Comparison of ENCODE assay signal across 21 cellular contexts in the genomic region with DNA sequence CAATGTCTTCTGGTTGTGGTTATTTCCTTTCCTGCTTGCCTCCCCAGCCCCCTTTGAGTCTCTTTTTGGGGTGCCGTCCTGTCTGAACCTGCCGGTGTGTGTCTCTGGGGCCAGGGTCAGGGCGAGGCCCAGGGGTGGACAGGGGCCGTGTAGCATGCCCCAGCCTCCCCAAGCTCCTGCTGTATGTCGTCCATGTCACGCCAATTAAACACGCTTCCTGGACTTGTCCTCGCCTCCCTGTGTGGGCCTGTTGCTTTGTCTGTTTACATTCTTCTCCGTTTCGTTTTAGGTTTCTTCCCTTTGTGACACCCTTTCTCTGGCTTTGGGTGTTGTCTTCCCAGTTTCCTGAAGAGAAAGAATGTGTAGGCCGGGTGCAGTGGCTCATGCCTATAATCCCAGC. TPM values are rescaled to one million over a fixed set of nuclear protein-coding genes. Genes with fewer than 3 reads are reported as not detected.
DNase-seq lines count a peak whose midpoint lies in the region; ATAC-seq and TF ChIP-seq lines count a peak whose summit lies in the region.
"Had no signal": no experiment of that assay in that cellular context is flagged by ENCODE, and none has a peak within 500 bp of the region (broad histone marks: within the 10 kb centered on the region; RNA-seq: fewer than 3 reads in every experiment).

No MANE protein-coding gene starts in this region.

- no peak overlapping the region for H3K27ac Mint-ChIP-seq in natural killer cell treated with Interleukin-12 subunit alpha and Interleukin-12 subunit beta and Interleukin-15 and Interleukin-18, amount 100 ng/mL, for 72 hours
- no peak overlapping the region for H3K27ac Mint-ChIP-seq in natural killer cell
- no peak overlapping the region for H3K27ac Mint-ChIP-seq in Calu3 (ENCODE audit: unreplicated experiment)
- H3K27ac Mint-ChIP-seq in CD14-positive monocyte, result no peak overlapping the region
- H3K27ac Mint-ChIP-seq: activated naive CD4-positive, alpha-beta T cell treated with anti-CD3 and anti-CD28 coated beads for 36 hours; progenitor cell of endocrine pancreas had no signal

- BruUV-seq in Calu3 (replicated peaks; lab: Mats Ljungman, UMichigan), result no TSS peak

- no peak overlapping the region for H3K18ac ChIP-seq in neuronal stem cell (ENCODE audit: low read length)

- peaks cover 0 to 29% (median 0%) of the 10 kb centered on the region in 3 donors for H3K36me3 ChIP-seq in esophagus squamous epithelium
- peaks cover 17 to 31% of the 10 kb centered on the region in 2 donors for H3K36me3 ChIP-seq in neuronal stem cell (replicated peaks in 1 of 2; ENCODE audit: control insufficient read depth in 2 of 2, insufficient read depth in 2 of 2, low read length in 2 of 2)
- H3K36me3 ChIP-seq: colonic mucosa had no signal

- no peak overlapping the region for H3K23ac ChIP-seq in neuronal stem cell (ENCODE audit: low read depth, low read length, poor library complexity)

- no peaks in the 10 kb centered on the region for H3K9me3 Mint-ChIP-seq in natural killer cell treated with Interleukin-12 subunit alpha and Interleukin-12 subunit beta and Interleukin-15 and Interleukin-18, amount 100 ng/mL, for 72 hours
- H3K9me3 Mint-ChIP-seq in natural killer cell, result no peaks in the 10 kb centered on the region
- H3K9me3 Mint-ChIP-seq in Calu3 (ENCODE audit: low read depth, unreplicated experiment), result no peaks in the 10 kb centered on the region
- peaks cover 0 to 2% (median 0%) of the 10 kb centered on the region in 7 donors for H3K9me3 Mint-ChIP-seq in CD14-positive monocyte
- H3K9me3 Mint-ChIP-seq: activated naive CD4-positive, alpha-beta T cell treated with anti-CD3 and anti-CD28 coated beads for 36 hours had no signal

- no peak overlapping the region for H2BK15ac ChIP-seq in neuronal stem cell (ENCODE audit: low read length)

- H3K4me3 ChIP-seq in esophagus squamous epithelium (no peak overlapping the region), neuronal stem cell (ENCODE audit: low read length in 2 of 2) (no peak overlapping the region)
- H3K4me3 ChIP-seq: colonic mucosa, smooth muscle cell, suprapubic skin had no signal

- no peak overlapping the region for H3K4me2 ChIP-seq in neuronal stem cell (ENCODE audit: insufficient read depth, low read length, poor library complexity, severe bottlenecking)
- H3K4me2 ChIP-seq: smooth muscle cell had no signal

- peaks cover 9 to 48% (median 26%) of the 10 kb centered on the region in 3 donors for H3K4me1 ChIP-seq in esophagus squamous epithelium
- peaks cover 0 to 14% of the 10 kb centered on the region in 2 donors for H3K4me1 ChIP-seq in neuronal stem cell (ENCODE audit: control insufficient read depth in 2 of 2, insufficient read depth in 1 of 2, low read depth in 1 of 2, low read length in 2 of 2)
- H3K4me1 ChIP-seq: colonic mucosa had no signal

- H2BK120ac ChIP-seq in neuronal stem cell (ENCODE audit: low read depth, low read length), result no peak overlapping the region

- no peak overlapping the region for H4K8ac ChIP-seq in neuronal stem cell (ENCODE audit: low read depth, low read length)

- peak overlapping the region; percentile 53 for H3K9ac ChIP-seq in neuronal stem cell (ENCODE audit: low read depth, low read length, poor library complexity)

- H3K4ac ChIP-seq in neuronal stem cell (ENCODE audit: low read length), result no peak overlapping the region

- H3K79me1 ChIP-seq in neuronal stem cell (ENCODE audit: low read depth, low read length), result no peaks in the 10 kb centered on the region

- TF ChIP-seq POLR2A in esophagus squamous epithelium (IDR thresholded peaks at IDR 0.05), result no peak

- H3K36me3 Mint-ChIP-seq in natural killer cell treated with Interleukin-12 subunit alpha and Interleukin-12 subunit beta and Interleukin-15 and Interleukin-18, amount 100 ng/mL, for 72 hours, result no peaks in the 10 kb centered on the region
- H3K36me3 Mint-ChIP-seq in natural killer cell (no peaks in the 10 kb centered on the region), Calu3 (ENCODE audit: insufficient read depth, unreplicated experiment) (no peaks in the 10 kb centered on the region), CD14-positive monocyte (no peaks in the 10 kb centered on the region)
- H3K36me3 Mint-ChIP-seq: naive B cell had no signal

- peaks cover 23 to 26% of the 10 kb centered on the region in 2 donors for H3K4me1 Mint-ChIP-seq in natural killer cell treated with Interleukin-12 subunit alpha and Interleukin-12 subunit beta and Interleukin-15 and Interleukin-18, amount 100 ng/mL, for 72 hours (ENCODE audit: low read depth in 2 of 2)
- H3K4me1 Mint-ChIP-seq in natural killer cell, result peaks cover 11 to 15% of the 10 kb centered on the region in 2 donors
- no peaks in the 10 kb centered on the region for H3K4me1 Mint-ChIP-seq in Calu3 (ENCODE audit: low read depth, unreplicated experiment)
- peaks cover 13% of the 10 kb centered on the region for H3K4me1 Mint-ChIP-seq in CD14-positive monocyte

- H3K27ac ChIP-seq in esophagus squamous epithelium (peak overlapping the region; percentile 60 to 85 (median 74)), neuronal stem cell (replicated peaks; ENCODE audit: low read length) (no peak overlapping the region)
- H3K27ac ChIP-seq: C4-2B, colonic mucosa, suprapubic skin had no signal

- intact Hi-C loops in natural killer cell (cut with micrococcal nuclease), result loop anchor here (10.0 kb wide), 1 partner anchor 62 kb away; the partner anchor contains the start of gene NCS1
- intact Hi-C loops in esophagus squamous epithelium (cut with DNase I), result loop anchor here (2.0 to 10.0 kb wide), 2 partner anchors 128 to 352 kb away; no protein-coding TSS in a partner anchor
- intact Hi-C loops in Calu3 (cut with micrococcal nuclease; ENCODE audit: unreplicated experiment), result no loop called here
- intact Hi-C loops in CD14-positive monocyte (cut with micrococcal nuclease), result loop anchor here in 1 of 2 donors (10.0 kb wide), 1 partner anchor 352 kb away; no protein-coding TSS in a partner anchor

- no peak overlapping the region for H4K91ac ChIP-seq in neuronal stem cell (ENCODE audit: low read depth, low read length, poor library complexity)

- CTCF ChIA-PET in Calu3 (lab: Charles Lee), result interaction anchor here (0.7 kb wide), 1 partner anchor 91 kb away, joined by 3 read pairs; no protein-coding TSS in a partner anchor

- no peak overlapping the region for H2BK5ac ChIP-seq in neuronal stem cell (ENCODE audit: low read length)

- WGBS in esophagus squamous epithelium, 2 donors, result 20 to 45% methylated on average over 11 of the region's 11 CpGs
- WGBS in neuronal stem cell (ENCODE audit: extremely low coverage in 2 of 2, insufficient read length in 2 of 2, insufficient replicate concordance in 1 of 2), 2 donors, result no CpG with 5 or more reads among the region's 11 CpGs

- H3K27me3 Mint-ChIP-seq in natural killer cell treated with Interleukin-12 subunit alpha and Interleukin-12 subunit beta and Interleukin-15 and Interleukin-18, amount 100 ng/mL, for 72 hours, result no peaks in the 10 kb centered on the region
- H3K27me3 Mint-ChIP-seq in natural killer cell (ENCODE audit: low read depth in 2 of 2) (no peaks in the 10 kb centered on the region), Calu3 (ENCODE audit: unreplicated experiment) (no peaks in the 10 kb centered on the region), CD14-positive monocyte (ENCODE audit: low read depth in 3 of 3) (peaks cover 2 to 6% (median 4%) of the 10 kb centered on the region in 3 donors)
- H3K27me3 Mint-ChIP-seq: progenitor cell of endocrine pancreas had no signal

- TF ChIP-seq CTCF in natural killer cell (IDR thresholded peaks at IDR 0.05) (no peak), esophagus squamous epithelium (IDR thresholded peaks at IDR 0.05) (no peak), Calu3 (IDR thresholded peaks at IDR 0.05; ENCODE audit: unreplicated experiment) (no peak), CD14-positive monocyte (IDR thresholded peaks at IDR 0.05) (no peak)

- no peak overlapping the region for H2BK12ac ChIP-seq in neuronal stem cell (ENCODE audit: low read length)

- H3K9me3 ChIP-seq in esophagus squamous epithelium (no peaks in the 10 kb centered on the region), neuronal stem cell (replicated peaks in 1 of 2; ENCODE audit: control insufficient read depth in 2 of 2, insufficient read depth in 1 of 2, low read depth in 1 of 2, low read length in 2 of 2) (peaks cover 0 to 1% of the 10 kb centered on the region in 2 donors)
- H3K9me3 ChIP-seq: colonic mucosa, suprapubic skin had no signal

- no peak overlapping the region for H2AK5ac ChIP-seq in neuronal stem cell (ENCODE audit: low read depth, low read length)

- no peak for DNase-seq in natural killer cell treated with Interleukin-12 subunit alpha and Interleukin-12 subunit beta and Interleukin-15 and Interleukin-18, amount 100 ng/mL, for 72 hours (ENCODE audit: low spot score)
- DNase-seq in natural killer cell (no peak), esophagus squamous epithelium (lab: John Stamatoyannopoulos, UW) (no peak), neuronal stem cell (ENCODE audit: low spot score) (no peak), Calu3 (no peak), CD14-positive monocyte (ENCODE audit: low spot score) (no peak)
- DNase-seq: activated CD4-positive, alpha-beta T cell treated with anti-CD3 and anti-CD28 coated beads, Interleukin-2, amount 50 U/mL, for 1 hour; activated naive CD4-positive, alpha-beta T cell treated with anti-CD3 and anti-CD28 coated beads for 36 hours; colonic mucosa; DMS153; naive B cell; NCI-H1694; NK-92 treated with Interleukin-12 subunit alpha and Interleukin-12 subunit beta, amount 100 ng/mL, for 24 hours; stimulated activated CD4-positive, alpha-beta T cell treated with anti-CD3 and anti-CD28 coated beads, Interleukin-4, amount 100 ng/mL, for 4 hours; SW 1271 had no signal

- H3K14ac ChIP-seq in neuronal stem cell (ENCODE audit: low read length), result no peak overlapping the region

- no peak for ATAC-seq in natural killer cell treated with Interleukin-12 subunit alpha and Interleukin-12 subunit beta and Interleukin-15 and Interleukin-18, amount 100 ng/mL, for 72 hours
- ATAC-seq in natural killer cell (no peak), GM18511 (IDR thresholded peaks at IDR 0.05; ENCODE audit: unreplicated experiment) (no peak), GM21423 (IDR thresholded peaks at IDR 0.05; ENCODE audit: unreplicated experiment) (no peak)

- H2AFZ ChIP-seq in neuronal stem cell (ENCODE audit: low read length), result no peak overlapping the region

- H3K4me3 Mint-ChIP-seq in natural killer cell treated with Interleukin-12 subunit alpha and Interleukin-12 subunit beta and Interleukin-15 and Interleukin-18, amount 100 ng/mL, for 72 hours, result peak overlapping the region; percentile 6
- H3K4me3 Mint-ChIP-seq in natural killer cell (no peak overlapping the region), Calu3 (ENCODE audit: low read depth, unreplicated experiment) (no peak overlapping the region), CD14-positive monocyte (no peak overlapping the region)
- H3K4me3 Mint-ChIP-seq: activated naive CD4-positive, alpha-beta T cell treated with anti-CD3 and anti-CD28 coated beads for 36 hours had no signal

- no peaks in the 10 kb centered on the region for H3K27me3 ChIP-seq in esophagus squamous epithelium
- no peaks in the 10 kb centered on the region for H3K27me3 ChIP-seq in neuronal stem cell (ENCODE audit: control insufficient read depth in 3 of 3, insufficient read depth in 3 of 3, low read depth in 1 of 3, low read length in 3 of 3)
- H3K27me3 ChIP-seq: colonic mucosa, suprapubic skin had no signal

RNA-seq across cellular contexts. Expression of gene HMCN2, which starts 28.5 kb away (rescaled TPM):
- total RNA-seq in natural killer cell treated with Interleukin-12 subunit alpha and Interleukin-12 subunit beta and Interleukin-15 and Interleukin-18, amount 100 ng/mL, for 72 hours, result not detected
- total RNA-seq in natural killer cell, result not detected
- total RNA-seq in esophagus squamous epithelium, result 1 to 10 TPM in 1 of 4 donors, under 1 TPM in 3; 0.53 to 4.8 (median 0.78) TPM
- 0.42 TPM for polyA plus RNA-seq in neuronal stem cell (2013, experiment 1 of 2)
- 0.24 TPM for polyA plus RNA-seq in neuronal stem cell (2013, experiment 2 of 2)
- total RNA-seq in Calu3 (2022), result 0.32 TPM in 1 of 2 replicates, not detected in the other
- not detected for polyA plus RNA-seq in CD14-positive monocyte
- total RNA-seq: activated naive CD4-positive, alpha-beta T cell treated with anti-CD3 and anti-CD28 coated beads for 36 hours had no signal
- polyA plus RNA-seq: smooth muscle cell had no signal
